ENCODE assay signal across 1 cellular context in genomic region chr13:23107665-23108064, GRCh38.
TF ChIP-seq lines count a peak whose summit lies in the region.

No MANE protein-coding gene starts in this region.

TF ChIP-seq in GM23338, 12 proteins besides CTCF, POLR2A, EP300 and RAD21 (continued from another document):
- TF ChIP-seq STAT1 (IDR thresholded peaks at IDR 0.05; ENCODE audit: unreplicated experiment) (no peak), EZH2phosphoT487 (IDR thresholded peaks at IDR 0.05; ENCODE audit: unreplicated experiment) (no peak)
